18 cellular contexts compared by ENCODE assay signal in genomic region chr7:95908499-95908898, GRCh38.
A peak's percentile ranks its signal among the peaks of the same experiment; 100 is the strongest.
DNase-seq lines count a peak whose midpoint lies in the region; ATAC-seq and TF ChIP-seq lines count a peak whose summit lies in the region.
"Had no signal": no experiment of that assay in that cellular context is flagged by ENCODE, and none has a peak within 500 bp of the region (broad histone marks: within the 10 kb centered on the region; RNA-seq: fewer than 3 reads in every experiment).

No MANE protein-coding gene starts in this region.

- H3K9me3 Mint-ChIP-seq in GM23338 (no peaks in the 10 kb centered on the region), WTC11 (no peaks in the 10 kb centered on the region)
- H3K9me3 Mint-ChIP-seq: CD14-positive monocyte; CD4-positive, alpha-beta memory T cell had no signal

- H3K36me3 ChIP-seq in A673 (ENCODE audit: insufficient read depth, low read length, poor library complexity, severe bottlenecking): no peaks in the 10 kb centered on the region
- H3K36me3 ChIP-seq in GM23338 (ENCODE audit: insufficient read depth): no peaks in the 10 kb centered on the region
- H3K36me3 ChIP-seq: BLaER1 had no signal

- H3K27ac Mint-ChIP-seq in GM23338 (no peak overlapping the region), WTC11 (no peak overlapping the region)
- H3K27ac Mint-ChIP-seq: CD14-positive monocyte; CD4-positive, alpha-beta memory T cell had no signal

- H3K4me1 Mint-ChIP-seq in GM23338: peaks cover 21% of the 10 kb centered on the region
- peaks cover 19% of the 10 kb centered on the region for H3K4me1 Mint-ChIP-seq in WTC11
- H3K4me1 Mint-ChIP-seq: CD4-positive, alpha-beta memory T cell had no signal

- intact Hi-C loops in A673 (cut with micrococcal nuclease; ENCODE audit: unreplicated experiment) (no loop called here), sciatic nerve (cut with DNase I) (loop anchor here (5.0 kb wide), 1 partner anchor 1574 kb away; no protein-coding TSS in a partner anchor)

- CTCF ChIA-PET in A673 (lab: Charles Lee) (interaction anchor here (0.6 kb wide), 1 partner anchor 187 kb away, joined by 3 read pairs; no protein-coding TSS in a partner anchor), WTC11 (lab: Charles Lee) (interaction anchor here (1.2 kb wide), 1 partner anchor 185 kb away, joined by 4 read pairs; no protein-coding TSS in a partner anchor)

- peak overlapping the region; percentile 40; the same call in 1 of the 2 replicates for H3K4me2 ChIP-seq in GM23338
- H3K4me2 ChIP-seq: BLaER1 had no signal

- no peak for TF ChIP-seq CTCF in A673 (conservative IDR thresholded peaks at IDR 0.05; ENCODE audit: low read depth, low read length)
- TF ChIP-seq CTCF in GM23338 (conservative IDR thresholded peaks at IDR 0.05; ENCODE audit: low read depth in 2 of 2): no peak
- no peak for TF ChIP-seq CTCF in WTC11 (IDR thresholded peaks at IDR 0.05)

- DNase-seq in A673 (ENCODE audit: low spot score) (peak; percentile 62), GM23338 (ENCODE audit: low spot score) (no peak), WTC11 (ENCODE audit: low spot score) (no peak), sciatic nerve (ENCODE audit: low spot score) (no peak), OCI-M2 (lab: John Stamatoyannopoulos, UW; ENCODE audit: unreplicated experiment) (no peak)
- DNase-seq: CD4-positive, alpha-beta memory T cell; COR-L47; DMS 273 treated with DMSO at 0.1 percent for 48 hours; DMS53; DND-41; EL; GM23248; HCEC 1CT had no signal

- H3K4me3 Mint-ChIP-seq in GM23338 (no peak overlapping the region), WTC11 (no peak overlapping the region)
- H3K4me3 Mint-ChIP-seq: CD4-positive, alpha-beta memory T cell had no signal

- H3K36me3 Mint-ChIP-seq in GM23338 (ENCODE audit: low read depth) (no peaks in the 10 kb centered on the region), WTC11 (no peaks in the 10 kb centered on the region)
- H3K36me3 Mint-ChIP-seq: CD14-positive monocyte; CD4-positive, alpha-beta memory T cell had no signal

- H3K27ac ChIP-seq in A673 (ENCODE audit: low read depth, low read length, poor library complexity, severe bottlenecking): no peak overlapping the region
- no peak overlapping the region for H3K27ac ChIP-seq in GM23338 (ENCODE audit: low read depth)
- H3K27ac ChIP-seq: BLaER1, GM23248, HL-60 had no signal

- ATAC-seq in GM23338 (peak; percentile 27; the same call in 1 of the 3 replicates), WTC11 (no peak), sciatic nerve (no peak), GM21367 (IDR thresholded peaks at IDR 0.05; ENCODE audit: unreplicated experiment) (no peak)
- ATAC-seq: GM12878 had no signal

- no peaks in the 10 kb centered on the region for H3K9me2 ChIP-seq in GM23338 (ENCODE audit: insufficient read depth)

- H3K9me3 ChIP-seq in A673 (ENCODE audit: low read depth, low read length, poor library complexity, severe bottlenecking): no peaks in the 10 kb centered on the region
- H3K9me3 ChIP-seq: BLaER1 had no signal

- no TSS peak for BruUV-seq in A673 (replicated peaks; lab: Mats Ljungman, UMichigan)

- POLR2A ChIA-PET in A673 (lab: Charles Lee; ENCODE audit: low non-redundant PET): no interaction called here
- POLR2A ChIA-PET in WTC11 (lab: Charles Lee): no interaction called here

- no peaks in the 10 kb centered on the region for H4K20me1 ChIP-seq in GM23338 (replicated peaks; ENCODE audit: insufficient read depth)
- H4K20me1 ChIP-seq: BLaER1 had no signal

- H3F3A ChIP-seq in GM23338 (replicated peaks; ENCODE audit: low read depth): no peaks in the 10 kb centered on the region

- no peaks in the 10 kb centered on the region for H3K79me2 ChIP-seq in GM23338 (replicated peaks; ENCODE audit: insufficient read depth)

- no peak overlapping the region for H3K4me3 ChIP-seq in A673 (ENCODE audit: low read depth, low read length, poor library complexity, severe bottlenecking)
- H3K4me3 ChIP-seq in GM23338: no peak overlapping the region
- H3K4me3 ChIP-seq: BLaER1, GM12878, GM23248 had no signal

- peaks cover 30% of the 10 kb centered on the region for H3K4me1 ChIP-seq in A673 (ENCODE audit: insufficient read depth, low read length, poor library complexity, severe bottlenecking)
- peaks cover 32% of the 10 kb centered on the region for H3K4me1 ChIP-seq in GM23338 (ENCODE audit: insufficient read depth)
- H3K4me1 ChIP-seq: BLaER1 had no signal

- no peak overlapping the region for H2AFZ ChIP-seq in GM23338
- H2AFZ ChIP-seq: GM23248 had no signal

- H3K27me3 ChIP-seq in A673 (replicated peaks; ENCODE audit: insufficient read depth, low read depth, low read length, poor library complexity) (no peaks in the 10 kb centered on the region), GM23338 (ENCODE audit: insufficient read depth) (no peaks in the 10 kb centered on the region)
- H3K27me3 ChIP-seq: BLaER1 had no signal

- H3K27me3 Mint-ChIP-seq in GM23338 (ENCODE audit: insufficient read depth, low read depth, poor library complexity) (peaks cover 3% of the 10 kb centered on the region), WTC11 (ENCODE audit: low read depth) (no peaks in the 10 kb centered on the region)

TF ChIP-seq in GM23338, 12 proteins besides CTCF, POLR2A, EP300 and RAD21:
- TF ChIP-seq POLR2AphosphoS5 (IDR thresholded peaks at IDR 0.05; ENCODE audit: low read depth): no peak
- no peak for TF ChIP-seq NANOG (IDR thresholded peaks at IDR 0.05; ENCODE audit: borderline replicate concordance)

TF ChIP-seq in WTC11, 78 proteins besides CTCF, POLR2A, EP300 and RAD21:
- TF ChIP-seq MYBL2 (CRISPR knock-in tag; IDR thresholded peaks at IDR 0.05): no peak
- TF ChIP-seq ZNF423 (CRISPR knock-in tag; IDR thresholded peaks at IDR 0.05): peak; percentile 62
- no peak for TF ChIP-seq CBFB (CRISPR knock-in tag; IDR thresholded peaks at IDR 0.05; ENCODE audit: low read depth)
